ENCODE assay signal across 18 cellular contexts in genomic region chr17:28615260-28615940, GRCh38. TPM values are rescaled to one million over a fixed set of nuclear protein-coding genes. Genes with fewer than 3 reads are reported as not detected.
A peak's percentile ranks its signal among the peaks of the same experiment; 100 is the strongest.
DNase-seq lines count a peak whose midpoint lies in the region; ATAC-seq lines count a peak whose summit lies in the region.
"Had no signal": no experiment of that assay in that cellular context is flagged by ENCODE, and none has a peak within 500 bp of the region (broad histone marks: within the 10 kb centered on the region; RNA-seq: fewer than 3 reads in every experiment).

No MANE protein-coding gene starts in this region.

- no peak for DNase-seq in activated T-cell treated with anti-CD3 and anti-CD28 coated beads, Interleukin-2, amount 50 U/mL, for 24 hours
- DNase-seq in activated T-cell treated with anti-CD3 and anti-CD28 coated beads, Interleukin-2, amount 50 U/mL, for 1 hour: no peak
- DNase-seq in NCI-H774 (lab: John Stamatoyannopoulos, UW): peak; percentile 43
- DNase-seq in germinal center (ENCODE audit: low spot score): peak; percentile 12
- no peak for DNase-seq in stimulated activated naive B cell treated with anti-CD40 and anti-IgM and Interleukin-4, amounts not matched to agents 10 μg/mL and 1 μg/mL and 100 μg/mL, for 72 hours
- no peak for DNase-seq in hypothalamus (lab: John Stamatoyannopoulos, UW)
- no peak for DNase-seq in Right ventricle myocardium superior
- DNase-seq: COR-L47, EL, HFFc6, IMR-90, Karpas-422, MG63, NCI-H1105 treated with DMSO at 0.1 percent for 48 hours, NCI-H1694 treated with DMSO at 0.1 percent for 48 hours, NCI-H2171 treated with DMSO at 0.1 percent for 48 hours, NCI-H446 treated with DMSO at 0.1 percent for 48 hours, SHP77 had no signal

- ATAC-seq in stimulated activated naive B cell treated with anti-CD40 and anti-IgM and Interleukin-4, amounts not matched to agents 10 μg/mL and 1 μg/mL and 100 μg/mL, for 72 hours (replicated peaks): peak; percentile 76 to 79
- no peak for ATAC-seq in Right ventricle myocardium superior (ENCODE audit: poor library complexity)

- no peaks in the 10 kb centered on the region for H3K9me3 Mint-ChIP-seq in activated T-cell treated with anti-CD3 and anti-CD28 coated beads, Interleukin-2, amount 50 U/mL, for 24 hours
- no peaks in the 10 kb centered on the region for H3K9me3 Mint-ChIP-seq in stimulated activated naive B cell treated with anti-CD40 and anti-IgM and Interleukin-4, amounts not matched to agents 10 μg/mL and 1 μg/mL and 100 μg/mL, for 72 hours
- H3K9me3 Mint-ChIP-seq: HFFc6 had no signal

- H3K27ac Mint-ChIP-seq in activated T-cell treated with anti-CD3 and anti-CD28 coated beads, Interleukin-2, amount 50 U/mL, for 24 hours: peak overlapping the region; percentile 13
- no peak overlapping the region for H3K27ac Mint-ChIP-seq in stimulated activated naive B cell treated with anti-CD40 and anti-IgM and Interleukin-4, amounts not matched to agents 10 μg/mL and 1 μg/mL and 100 μg/mL, for 72 hours
- H3K27ac Mint-ChIP-seq: HFFc6 had no signal

- intact Hi-C loops in Right ventricle myocardium superior (cut with DNase I): no loop called here

- no peaks in the 10 kb centered on the region for H3K4me1 Mint-ChIP-seq in activated T-cell treated with anti-CD3 and anti-CD28 coated beads, Interleukin-2, amount 50 U/mL, for 24 hours (ENCODE audit: low read depth)
- H3K4me1 Mint-ChIP-seq in stimulated activated naive B cell treated with anti-CD40 and anti-IgM and Interleukin-4, amounts not matched to agents 10 μg/mL and 1 μg/mL and 100 μg/mL, for 72 hours: peaks cover 40 to 50% of the 10 kb centered on the region in 2 donors

- H3K36me3 Mint-ChIP-seq in activated T-cell treated with anti-CD3 and anti-CD28 coated beads, Interleukin-2, amount 50 U/mL, for 24 hours (ENCODE audit: low read depth): peaks cover 98% of the 10 kb centered on the region
- peaks cover 72 to 78% of the 10 kb centered on the region in 2 donors for H3K36me3 Mint-ChIP-seq in stimulated activated naive B cell treated with anti-CD40 and anti-IgM and Interleukin-4, amounts not matched to agents 10 μg/mL and 1 μg/mL and 100 μg/mL, for 72 hours

- H3K27me3 Mint-ChIP-seq in activated T-cell treated with anti-CD3 and anti-CD28 coated beads, Interleukin-2, amount 50 U/mL, for 24 hours: no peaks in the 10 kb centered on the region
- H3K27me3 Mint-ChIP-seq in stimulated activated naive B cell treated with anti-CD40 and anti-IgM and Interleukin-4, amounts not matched to agents 10 μg/mL and 1 μg/mL and 100 μg/mL, for 72 hours: no peaks in the 10 kb centered on the region

- H3K4me3 Mint-ChIP-seq in activated T-cell treated with anti-CD3 and anti-CD28 coated beads, Interleukin-2, amount 50 U/mL, for 24 hours: no peak overlapping the region
- H3K4me3 Mint-ChIP-seq in stimulated activated naive B cell treated with anti-CD40 and anti-IgM and Interleukin-4, amounts not matched to agents 10 μg/mL and 1 μg/mL and 100 μg/mL, for 72 hours: no peak overlapping the region
- H3K4me3 Mint-ChIP-seq: HFFc6 had no signal

RNA-seq across cellular contexts. Expression of gene RSKR, which starts 1.4 kb away (rescaled TPM):
- 4.8 TPM for total RNA-seq in Right ventricle myocardium superior

RNA-seq across cellular contexts. Expression of gene SPAG5, which starts 16.6 kb away (rescaled TPM):
- 1.1 TPM for total RNA-seq in Right ventricle myocardium superior

RNA-seq across cellular contexts. Expression of gene BLTP2, which starts 29.6 kb away (rescaled TPM):
- 69.2 TPM for total RNA-seq in Right ventricle myocardium superior

RNA-seq across cellular contexts. Expression of gene ALDOC, which starts 38.7 kb away (rescaled TPM):
- 353 TPM for total RNA-seq in Right ventricle myocardium superior

RNA-seq across cellular contexts. Expression of gene PIGS, which starts 44.1 kb away (rescaled TPM):
- 33.4 TPM for total RNA-seq in Right ventricle myocardium superior

Comparison
In these comparisons a context has a peak if more than half of its experiments do, and no peak if none do; other contexts are left out.
1. DNase-seq: peak in NCI-H774 (single experiment) and germinal center (single experiment); none in activated T-cell treated with anti-CD3 and anti-CD28 coated beads, Interleukin-2, amount 50 U/mL, for 24 hours (single experiment), activated T-cell treated with anti-CD3 and anti-CD28 coated beads, Interleukin-2, amount 50 U/mL, for 1 hour (single experiment), stimulated activated naive B cell treated with anti-CD40 and anti-IgM and Interleukin-4, amounts not matched to agents 10 μg/mL and 1 μg/mL and 100 μg/mL, for 72 hours (single experiment), hypothalamus (0 of 51) and Right ventricle myocardium superior (single experiment).